14 cellular contexts compared by ENCODE assay signal in genomic region chr4:157048248-157048647, GRCh38. TPM values are rescaled to one million over a fixed set of nuclear protein-coding genes. Genes with fewer than 3 reads are reported as not detected.
A peak's percentile ranks its signal among the peaks of the same experiment; 100 is the strongest.
DNase-seq lines count a peak whose midpoint lies in the region; ATAC-seq and TF ChIP-seq lines count a peak whose summit lies in the region.
"Had no signal": no experiment of that assay in that cellular context is flagged by ENCODE, and none has a peak within 500 bp of the region (broad histone marks: within the 10 kb centered on the region; RNA-seq: fewer than 3 reads in every experiment).

No MANE protein-coding gene starts in this region.

- no peaks in the 10 kb centered on the region for H4K20me1 ChIP-seq in IMR-90 (ENCODE audit: insufficient read depth, low read length)

- TF ChIP-seq POLR2A in IMR-90 (IDR thresholded peaks at IDR 0.05; ENCODE audit: low read depth, low read length) = no peak
- no peak for TF ChIP-seq POLR2A in tibial nerve (IDR thresholded peaks at IDR 0.05)

- POLR2A ChIA-PET in IMR-90 (lab: Charles Lee; ENCODE audit: unreplicated experiment) = no interaction called here

- H4K5ac ChIP-seq in IMR-90 (ENCODE audit: low read depth, low read length) = no peak overlapping the region

- H2AK5ac ChIP-seq in IMR-90 (ENCODE audit: low read depth, low read length) = peak overlapping the region; percentile 48; the same call in 1 of the 2 replicates

- ATAC-seq in IMR-90 (ENCODE audit: low read depth) (peak; percentile 43; the same call in 1 of the 2 replicates), lower lobe of right lung (peak; percentile 42 to 64), HG03469 (IDR thresholded peaks at IDR 0.05; ENCODE audit: unreplicated experiment) (no peak)

- peak overlapping the region; percentile 35; the same call in 1 of the 2 replicates for H2BK120ac ChIP-seq in IMR-90 (ENCODE audit: low read depth, low read length)

- H3K36me3 ChIP-seq in IMR-90 (ENCODE audit: control insufficient read depth, insufficient read depth, low read length) (no peaks in the 10 kb centered on the region), lower lobe of right lung (no peaks in the 10 kb centered on the region), tibial nerve (no peaks in the 10 kb centered on the region)
- H3K36me3 ChIP-seq: prostate gland had no signal

- H4K91ac ChIP-seq in IMR-90 (ENCODE audit: insufficient read depth, low read depth, low read length) = no peak overlapping the region

- H3K9ac ChIP-seq in IMR-90 (ENCODE audit: low read depth, low read length) = no peak overlapping the region

- in situ Hi-C loops in IMR-90 (cut with MboI; ENCODE audit: low sequenced_read_pairs) = loop anchor here (5.0 to 25.0 kb wide), 3 partner anchors 76 to 886 kb away; partner anchors contain the start of gene PDGFC

- H3K27me3 ChIP-seq in IMR-90 (ENCODE audit: control insufficient read depth, insufficient read depth, low read length) = no peaks in the 10 kb centered on the region
- no peaks in the 10 kb centered on the region for H3K27me3 ChIP-seq in lower lobe of right lung (ENCODE audit: low read depth)
- no peaks in the 10 kb centered on the region for H3K27me3 ChIP-seq in tibial nerve

- peak overlapping the region; percentile 42 for H2BK5ac ChIP-seq in IMR-90 (ENCODE audit: low read depth, low read length, poor library complexity, severe bottlenecking)

- 0 out of 3 replicates have a peak overlapping the region, but pooled peaks have one; percentile 41 for H2BK15ac ChIP-seq in IMR-90 (ENCODE audit: low read depth, low read length)

- H2AK9ac ChIP-seq in IMR-90 (replicated peaks; ENCODE audit: low read depth, low read length, poor library complexity) = no peak overlapping the region

- H4K8ac ChIP-seq in IMR-90 (ENCODE audit: low read depth in 2 of 2, low read length in 2 of 2) = no peak overlapping the region

- intact Hi-C loops in IMR-90 (cut with micrococcal nuclease) (loop anchor here (2.0 to 10.0 kb wide), 3 partner anchors 81 to 927 kb away; no protein-coding TSS in a partner anchor), lower lobe of right lung (cut with DNase I) (loop anchor here (10.0 kb wide), 1 partner anchor 573 kb away; no protein-coding TSS in a partner anchor)

- peak in 1 of 2 donors; percentile 68 for TF ChIP-seq EP300 in tibial nerve (IDR thresholded peaks at IDR 0.05)

- H3K4me1 ChIP-seq in IMR-90 (ENCODE audit: control insufficient read depth, insufficient read depth, low read length) (0 out of 2 replicates have a peak, but pooled peaks cover 2% of the 10 kb centered on the region), lower lobe of right lung (no peaks in the 10 kb centered on the region), tibial nerve (peaks cover 0 to 6% (median 0%) of the 10 kb centered on the region in 4 donors)
- H3K4me1 ChIP-seq: prostate gland had no signal

- DNase-seq in IMR-90 (peak; percentile 88), epithelial cell of esophagus (ENCODE audit: low read depth) (peak; percentile 11), lower lobe of right lung (no peak), tibial nerve (ENCODE audit: low spot score in 2 of 2) (peak; percentile 27 to 62), retina (no peak), NCI-H2227 (lab: John Stamatoyannopoulos, UW; ENCODE audit: unreplicated experiment) (no peak)
- DNase-seq in central memory CD4-positive, alpha-beta T cell = no peak
- DNase-seq: activated CD4-positive, alpha-beta T cell treated with anti-CD3 and anti-CD28 coated beads, Interleukin-2, amount 10 ng/mL, durations not matched to agents 7 days and 5 days; NCI-H1092; stimulated activated naive CD4-positive, alpha-beta T cell had no signal

- H3K79me1 ChIP-seq in IMR-90 (ENCODE audit: low read depth in 1 of 2, low read length in 2 of 2) = no peaks in the 10 kb centered on the region

- no peak for TF ChIP-seq RAD21 in IMR-90 (IDR thresholded peaks at IDR 0.05; ENCODE audit: low read length)

- CTCF ChIA-PET in IMR-90 (lab: Yijun Ruan, JAX) = interaction anchor here (0.6 kb wide), 2 partner anchors 19 to 29 kb away, joined by 3 to 4 read pairs; no protein-coding TSS in a partner anchor

- H2BK20ac ChIP-seq in IMR-90 (ENCODE audit: low read depth, low read length) = peak overlapping the region; percentile 37

- peak overlapping the region; percentile 45; the same call in 1 of the 2 replicates for H3K27ac ChIP-seq in IMR-90 (ENCODE audit: insufficient read depth, low read length)
- no peak overlapping the region for H3K27ac ChIP-seq in lower lobe of right lung
- H3K27ac ChIP-seq in tibial nerve = peak overlapping the region in 1 of 4 donors; percentile 27
- H3K27ac ChIP-seq: prostate gland, RWPE1 had no signal

- no peak overlapping the region for H3K56ac ChIP-seq in IMR-90 (ENCODE audit: extremely low read depth, insufficient read depth, low read length)

- 17% methylated on average over 1 of the region's 2 CpGs; no CpG with 5 or more reads in 1 of the 2 experiments for WGBS in IMR-90 (ENCODE audit: extremely low coverage in 2 of 2, insufficient read length in 1 of 2), 2 experiments
- 48 to 50% methylated on average over 2 of the region's 2 CpGs for WGBS in tibial nerve, 2 donors

- 0 out of 2 replicates have a peak overlapping the region, but pooled peaks have one; percentile 72 for H3K14ac ChIP-seq in IMR-90 (replicated peaks; ENCODE audit: low read depth, low read length)

- no peak overlapping the region for H3K4me2 ChIP-seq in IMR-90 (ENCODE audit: low read depth, low read length)

- 0 out of 2 replicates have a peak, but pooled peaks cover 2% of the 10 kb centered on the region for H3K9me1 ChIP-seq in IMR-90 (ENCODE audit: insufficient read depth, low read length)

- TF ChIP-seq CTCF in IMR-90 (conservative IDR thresholded peaks at IDR 0.05; ENCODE audit: low read depth, low read length) (no peak), epithelial cell of esophagus (IDR thresholded peaks at IDR 0.05; ENCODE audit: insufficient read depth, low read depth, low read length, missing control alignments) (no peak), lower lobe of right lung (IDR thresholded peaks at IDR 0.05) (no peak), tibial nerve (IDR thresholded peaks at IDR 0.05) (no peak)

- dilution Hi-C loops in IMR-90 (cut with HindIII; ENCODE audit: low sequenced_read_pairs, unreplicated experiment) = no loop called here

- peak overlapping the region; percentile 5 for H2AFZ ChIP-seq in IMR-90 (replicated peaks; ENCODE audit: low read length, poor library complexity)

- no peak overlapping the region for H3K4me3 ChIP-seq in IMR-90 (ENCODE audit: insufficient read depth, low read depth, low read length)
- H3K4me3 ChIP-seq in epithelial cell of esophagus (ENCODE audit: low read length) = no peak overlapping the region
- H3K4me3 ChIP-seq in lower lobe of right lung = no peak overlapping the region
- H3K4me3 ChIP-seq in tibial nerve = no peak overlapping the region
- H3K4me3 ChIP-seq: prostate gland had no signal

- no peak overlapping the region for H3K4ac ChIP-seq in IMR-90 (ENCODE audit: low read depth, low read length)

- no peak overlapping the region; the same call in 1 of the 2 replicates for H3K23ac ChIP-seq in IMR-90 (ENCODE audit: low read depth, low read length)

- H3K9me3 ChIP-seq in IMR-90 (ENCODE audit: control insufficient read depth, insufficient read depth, low read length) (no peaks in the 10 kb centered on the region), lower lobe of right lung (no peaks in the 10 kb centered on the region), tibial nerve (no peaks in the 10 kb centered on the region)
- H3K9me3 ChIP-seq: prostate gland had no signal

- BruUV-seq in IMR-90 (replicated peaks; lab: Mats Ljungman, UMichigan) = no TSS peak

- H3K18ac ChIP-seq in IMR-90 (ENCODE audit: low read depth, low read length) = no peak overlapping the region

TF ChIP-seq in IMR-90, 13 proteins besides CTCF, POLR2A, EP300 and RAD21:
- TF ChIP-seq FOS (IDR thresholded peaks at IDR 0.05; ENCODE audit: low read depth, low read length) (no peak), RFX5 (IDR thresholded peaks at IDR 0.05; ENCODE audit: low read depth, low read length) (no peak), MXI1 (IDR thresholded peaks at IDR 0.05; ENCODE audit: borderline replicate concordance, low read depth, low read length) (no peak), NFE2L2 (IDR thresholded peaks at IDR 0.05; ENCODE audit: low read depth, low read length) (no peak), CHD1 (IDR thresholded peaks at IDR 0.05; ENCODE audit: low read depth, low read length) (no peak), MAZ (IDR thresholded peaks at IDR 0.05; ENCODE audit: borderline replicate concordance, low read depth, low read length) (no peak), CEBPB (IDR thresholded peaks at IDR 0.05; ENCODE audit: low read depth, low read length) (peak; percentile 69; the same call in 1 of the 2 replicates), USF2 (IDR thresholded peaks at IDR 0.05; ENCODE audit: low read depth, low read length) (peak; percentile 32; the same call in 1 of the 2 replicates), MAFK (IDR thresholded peaks at IDR 0.05; ENCODE audit: low read depth, low read length) (no peak), RCOR1 (IDR thresholded peaks at IDR 0.05; ENCODE audit: insufficient replicate concordance, low read length) (no peak), SMC3 (IDR thresholded peaks at IDR 0.05; ENCODE audit: low read depth, low read length) (no peak), BHLHE40 (IDR thresholded peaks at IDR 0.05; ENCODE audit: low read depth, low read length) (no peak; the same call in 1 of the 2 replicates)
- TF ChIP-seq, protein P1, sequence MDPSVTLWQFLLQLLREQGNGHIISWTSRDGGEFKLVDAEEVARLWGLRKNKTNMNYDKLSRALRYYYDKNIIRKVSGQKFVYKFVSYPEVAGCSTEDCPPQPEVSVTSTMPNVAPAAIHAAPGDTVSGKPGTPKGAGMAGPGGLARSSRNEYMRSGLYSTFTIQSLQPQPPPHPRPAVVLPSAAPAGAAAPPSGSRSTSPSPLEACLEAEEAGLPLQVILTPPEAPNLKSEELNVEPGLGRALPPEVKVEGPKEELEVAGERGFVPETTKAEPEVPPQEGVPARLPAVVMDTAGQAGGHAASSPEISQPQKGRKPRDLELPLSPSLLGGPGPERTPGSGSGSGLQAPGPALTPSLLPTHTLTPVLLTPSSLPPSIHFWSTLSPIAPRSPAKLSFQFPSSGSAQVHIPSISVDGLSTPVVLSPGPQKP (IDR thresholded peaks at IDR 0.05; ENCODE audit: borderline replicate concordance, low read depth, low read length) = no peak

RNA-seq across cellular contexts. Expression of gene GLRB, which starts 27.7 kb away (rescaled TPM):
- 3.0 and 3.9 TPM in 2 replicates for total RNA-seq in IMR-90 (2012; rRNA removed)
- 2.8 and 3.2 TPM in 2 replicates for polyA plus RNA-seq in IMR-90 (2012; rRNA removed)
- 0.69 and 0.91 TPM in 2 replicates for polyA plus RNA-seq in IMR-90 (2012; cell fraction: cytosol; rRNA removed)
- polyA plus RNA-seq in IMR-90 (2012; cell fraction: nucleus; rRNA removed; ENCODE audit: low replicate concordance) = 0.50 and 3.1 TPM in 2 replicates
- total RNA-seq in lower lobe of right lung = 2.6 TPM
- 1 to 10 TPM in 3 of 4 donors, under 1 TPM in 1; 0.78 to 2.2 (median 1.5) TPM for total RNA-seq in tibial nerve
- total RNA-seq: activated CD4-positive, alpha-beta T cell treated with anti-CD3 and anti-CD28 coated beads, Interleukin-2, amount 10 ng/mL, durations not matched to agents 7 days and 5 days; activated T-helper 1 cell treated with anti-CD3 and anti-CD28 coated beads, Interleukin-12 subunit alpha, Interleukin-12 subunit beta, Interleukin-2, Interleukin-4 antibody, amounts not matched to agents 30 ng/mL and 10 ng/mL and 1 ng/mL, durations not matched to agents 14 hours and 24 hours and 36 hours had no signal

Comparison
In these comparisons a context has a peak if more than half of its experiments do, and no peak if none do; other contexts are left out.
1. DNase-seq: peak in IMR-90 (single experiment), epithelial cell of esophagus (single experiment) and tibial nerve (2 of 2); none in lower lobe of right lung (single experiment), retina (single experiment), central memory CD4-positive, alpha-beta T cell (single experiment) and NCI-H2227 (single experiment).